1 cellular context compared by ENCODE assay signal in genomic region chr7:140541513-140542192, GRCh38.
TF ChIP-seq lines count a peak whose summit lies in the region.

No MANE protein-coding gene starts in this region.

TF ChIP-seq in K562, 482 proteins besides CTCF, POLR2A, EP300 and RAD21 (continued from another document):
- TF ChIP-seq, protein P1, sequence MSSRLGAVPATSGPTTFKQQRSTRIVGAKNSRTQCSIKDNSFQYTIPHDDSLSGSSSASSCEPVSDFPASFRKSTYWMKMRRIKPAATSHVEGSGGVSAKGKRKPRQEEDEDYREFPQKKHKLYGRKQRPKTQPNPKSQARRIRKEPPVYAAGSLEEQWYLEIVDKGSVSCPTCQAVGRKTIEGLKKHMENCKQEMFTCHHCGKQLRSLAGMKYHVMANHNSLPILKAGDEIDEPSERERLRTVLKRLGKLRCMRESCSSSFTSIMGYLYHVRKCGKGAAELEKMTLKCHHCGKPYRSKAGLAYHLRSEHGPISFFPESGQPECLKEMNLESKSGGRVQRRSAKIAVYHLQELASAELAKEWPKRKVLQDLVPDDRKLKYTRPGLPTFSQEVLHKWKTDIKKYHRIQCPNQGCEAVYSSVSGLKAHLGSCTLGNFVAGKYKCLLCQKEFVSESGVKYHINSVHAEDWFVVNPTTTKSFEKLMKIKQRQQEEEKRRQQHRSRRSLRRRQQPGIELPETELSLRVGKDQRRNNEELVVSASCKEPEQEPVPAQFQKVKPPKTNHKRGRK (tag; IDR thresholded peaks at IDR 0.05), result peak; percentile 89
- TF ChIP-seq DACH1 (IDR thresholded peaks at IDR 0.05; ENCODE audit: partially characterized antibody), result no peak
- TF ChIP-seq ZNF764 (CRISPR knock-in tag; IDR thresholded peaks at IDR 0.05; ENCODE audit: low read depth), result no peak
- no peak for TF ChIP-seq ERF (CRISPR knock-in tag; IDR thresholded peaks at IDR 0.05)
- peak; percentile 22 for TF ChIP-seq SAP30 (IDR thresholded peaks at IDR 0.05; ENCODE audit: borderline replicate concordance, insufficient read depth, low read depth, low read length, poor library complexity, severe bottlenecking)
- TF ChIP-seq NFIC (IDR thresholded peaks at IDR 0.05), result peak; percentile 62
- TF ChIP-seq ZNF143 (CRISPR knock-in tag; IDR thresholded peaks at IDR 0.05), result no peak
- no peak for TF ChIP-seq ZNF780A (CRISPR knock-in tag; IDR thresholded peaks at IDR 0.05)
- no peak for TF ChIP-seq HMG20A (CRISPR knock-in tag; conservative IDR thresholded peaks at IDR 0.05)
- no peak for TF ChIP-seq NR2F6 (CRISPR knock-in tag; IDR thresholded peaks at IDR 0.05)
- TF ChIP-seq MBD1 (CRISPR knock-in tag; IDR thresholded peaks at IDR 0.05), result no peak
- 0 out of 2 replicates have a peak, but pooled peaks have one; percentile 20 for TF ChIP-seq FOSL1 (tag; conservative IDR thresholded peaks at IDR 0.05)
- no peak for TF ChIP-seq PHF21A (IDR thresholded peaks at IDR 0.05; ENCODE audit: borderline replicate concordance, low read depth)
- TF ChIP-seq, protein P2, sequence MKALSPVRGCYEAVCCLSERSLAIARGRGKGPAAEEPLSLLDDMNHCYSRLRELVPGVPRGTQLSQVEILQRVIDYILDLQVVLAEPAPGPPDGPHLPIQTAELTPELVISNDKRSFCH (CRISPR knock-in tag; IDR thresholded peaks at IDR 0.05), result no peak
- TF ChIP-seq, protein P2 (tag; IDR thresholded peaks at IDR 0.05), result 0 out of 2 replicates have a peak, but pooled peaks have one; percentile 30
- peak; percentile 59; the same call in 1 of the 2 replicates for TF ChIP-seq CTBP1 (IDR thresholded peaks at IDR 0.05; ENCODE audit: borderline replicate concordance)
- 0 out of 2 replicates have a peak, but pooled peaks have one; percentile 21 for TF ChIP-seq TRIM25 (IDR thresholded peaks at IDR 0.05; ENCODE audit: borderline replicate concordance)
